Comparison of ENCODE assay signal across 1 cellular context in the genomic region with DNA sequence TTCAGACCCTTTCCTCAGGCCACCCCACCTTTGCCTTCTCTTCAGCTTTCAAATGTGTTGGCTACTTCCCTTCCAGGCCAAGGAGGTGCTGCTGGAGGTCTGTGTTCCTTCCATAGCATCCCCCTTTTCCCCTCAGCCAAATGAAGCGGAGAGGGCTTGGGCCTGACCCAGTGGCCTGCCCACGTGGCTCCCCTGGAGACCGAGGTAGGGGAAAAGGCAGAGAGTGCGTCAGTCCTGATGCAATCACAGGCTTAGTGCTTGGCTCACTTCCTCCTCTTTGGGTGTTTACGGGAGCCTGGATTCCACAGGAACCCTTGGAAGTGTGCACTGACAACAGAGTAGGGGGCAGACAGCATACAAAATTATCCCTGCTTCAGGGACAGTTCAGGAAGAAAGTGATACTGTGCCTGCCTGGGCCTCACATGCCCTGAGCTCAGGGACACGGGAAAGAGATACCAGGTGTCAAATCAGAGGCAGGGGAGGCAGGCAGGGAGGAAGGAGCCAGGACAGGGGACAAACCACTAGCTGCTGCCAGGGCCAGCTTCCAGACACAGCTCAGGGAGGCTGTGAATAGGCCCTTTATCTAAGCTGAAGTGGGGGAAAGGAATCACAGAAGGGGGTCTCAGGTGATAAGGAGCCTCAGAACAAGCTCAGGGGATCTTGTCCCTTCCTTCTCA.
TF ChIP-seq lines count a peak whose summit lies in the region.

No MANE protein-coding gene starts in this region.

TF ChIP-seq in HepG2, 621 proteins besides CTCF, POLR2A, EP300 and RAD21 (continues in another document):
- 0 out of 2 replicates have a peak, but pooled peaks have one; percentile 15 for TF ChIP-seq BCL6 (CRISPR knock-in tag; IDR thresholded peaks at IDR 0.05)
- TF ChIP-seq, protein P1, sequence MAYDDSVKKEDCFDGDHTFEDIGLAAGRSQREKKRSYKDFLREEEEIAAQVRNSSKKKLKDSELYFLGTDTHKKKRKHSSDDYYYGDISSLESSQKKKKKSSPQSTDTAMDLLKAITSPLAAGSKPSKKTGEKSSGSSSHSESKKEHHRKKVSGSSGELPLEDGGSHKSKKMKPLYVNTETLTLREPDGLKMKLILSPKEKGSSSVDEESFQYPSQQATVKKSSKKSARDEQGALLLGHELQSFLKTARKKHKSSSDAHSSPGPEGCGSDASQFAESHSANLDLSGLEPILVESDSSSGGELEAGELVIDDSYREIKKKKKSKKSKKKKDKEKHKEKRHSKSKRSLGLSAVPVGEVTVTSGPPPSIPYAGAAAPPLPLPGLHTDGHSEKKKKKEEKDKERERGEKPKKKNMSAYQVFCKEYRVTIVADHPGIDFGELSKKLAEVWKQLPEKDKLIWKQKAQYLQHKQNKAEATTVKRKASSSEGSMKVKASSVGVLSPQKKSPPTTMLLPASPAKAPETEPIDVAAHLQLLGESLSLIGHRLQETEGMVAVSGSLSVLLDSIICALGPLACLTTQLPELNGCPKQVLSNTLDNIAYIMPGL (CRISPR knock-in tag; IDR thresholded peaks at IDR 0.05; ENCODE audit: borderline replicate concordance in 1 of 2, low read depth in 1 of 2): peak in 1 of 2 experiments; percentile 24; a peak in 1 of 4 replicates
- no peak for TF ChIP-seq ATF7 (IDR thresholded peaks at IDR 0.05)
- peak; percentile 36; the same call in 1 of the 2 replicates for TF ChIP-seq ATF7 (CRISPR knock-in tag; IDR thresholded peaks at IDR 0.05)
- no peak for TF ChIP-seq ZNF558 (CRISPR knock-in tag; IDR thresholded peaks at IDR 0.05; ENCODE audit: borderline replicate concordance)
- TF ChIP-seq NAIF1 (CRISPR knock-in tag; IDR thresholded peaks at IDR 0.05; ENCODE audit: borderline replicate concordance): no peak
- TF ChIP-seq, protein P2, sequence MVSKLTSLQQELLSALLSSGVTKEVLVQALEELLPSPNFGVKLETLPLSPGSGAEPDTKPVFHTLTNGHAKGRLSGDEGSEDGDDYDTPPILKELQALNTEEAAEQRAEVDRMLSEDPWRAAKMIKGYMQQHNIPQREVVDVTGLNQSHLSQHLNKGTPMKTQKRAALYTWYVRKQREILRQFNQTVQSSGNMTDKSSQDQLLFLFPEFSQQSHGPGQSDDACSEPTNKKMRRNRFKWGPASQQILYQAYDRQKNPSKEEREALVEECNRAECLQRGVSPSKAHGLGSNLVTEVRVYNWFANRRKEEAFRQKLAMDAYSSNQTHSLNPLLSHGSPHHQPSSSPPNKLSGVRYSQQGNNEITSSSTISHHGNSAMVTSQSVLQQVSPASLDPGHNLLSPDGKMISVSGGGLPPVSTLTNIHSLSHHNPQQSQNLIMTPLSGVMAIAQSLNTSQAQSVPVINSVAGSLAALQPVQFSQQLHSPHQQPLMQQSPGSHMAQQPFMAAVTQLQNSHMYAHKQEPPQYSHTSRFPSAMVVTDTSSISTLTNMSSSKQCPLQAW (CRISPR knock-in tag; IDR thresholded peaks at IDR 0.05): peak; percentile 62; the same call in 1 of the 2 replicates
- TF ChIP-seq FOXO1 (CRISPR knock-in tag; IDR thresholded peaks at IDR 0.05): 0 out of 2 replicates have a peak, but pooled peaks have one; percentile 22
- TF ChIP-seq FOXA3 (CRISPR knock-in tag; IDR thresholded peaks at IDR 0.05): peak; percentile 64
- TF ChIP-seq MXI1 (IDR thresholded peaks at IDR 0.05; ENCODE audit: borderline replicate concordance, low read depth, low read length): peak; percentile 60; the same call in 1 of the 3 replicates
- TF ChIP-seq, protein P3, sequence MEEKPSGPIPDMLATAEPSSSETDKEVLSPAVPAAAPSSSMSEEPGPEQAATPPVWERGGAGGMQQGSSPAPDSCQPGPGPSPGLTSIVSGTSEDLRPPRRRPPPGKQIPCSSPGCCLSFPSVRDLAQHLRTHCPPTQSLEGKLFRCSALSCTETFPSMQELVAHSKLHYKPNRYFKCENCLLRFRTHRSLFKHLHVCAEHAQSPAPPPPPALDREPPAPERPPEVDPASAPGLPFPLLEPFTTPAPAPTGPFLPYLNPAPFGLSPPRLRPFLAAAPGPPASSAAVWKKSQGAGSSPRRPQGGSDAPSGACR (CRISPR knock-in tag; IDR thresholded peaks at IDR 0.05): no peak
- no peak for TF ChIP-seq ZNF720 (CRISPR knock-in tag; IDR thresholded peaks at IDR 0.05)
- TF ChIP-seq ZNF530 (CRISPR knock-in tag; IDR thresholded peaks at IDR 0.05; ENCODE audit: low read depth): no peak
- TF ChIP-seq, protein P4, sequence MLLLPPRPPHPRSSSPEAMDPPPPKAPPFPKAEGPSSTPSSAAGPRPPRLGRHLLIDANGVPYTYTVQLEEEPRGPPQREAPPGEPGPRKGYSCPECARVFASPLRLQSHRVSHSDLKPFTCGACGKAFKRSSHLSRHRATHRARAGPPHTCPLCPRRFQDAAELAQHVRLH (CRISPR knock-in tag; IDR thresholded peaks at IDR 0.05; ENCODE audit: borderline replicate concordance, low read depth): no peak
- TF ChIP-seq HOXA9 (CRISPR knock-in tag; IDR thresholded peaks at IDR 0.05; ENCODE audit: borderline replicate concordance): no peak
- TF ChIP-seq, protein P5, sequence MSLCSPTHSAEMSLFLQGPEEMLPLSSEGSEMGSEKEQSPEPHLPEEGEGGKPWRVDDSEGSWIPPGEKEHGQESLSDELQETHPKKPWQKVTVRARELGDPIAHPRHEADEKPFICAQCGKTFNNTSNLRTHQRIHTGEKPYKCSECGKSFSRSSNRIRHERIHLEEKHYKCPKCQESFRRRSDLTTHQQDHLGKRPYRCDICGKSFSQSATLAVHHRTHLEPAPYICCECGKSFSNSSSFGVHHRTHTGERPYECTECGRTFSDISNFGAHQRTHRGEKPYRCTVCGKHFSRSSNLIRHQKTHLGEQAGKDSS (CRISPR knock-in tag; IDR thresholded peaks at IDR 0.05; ENCODE audit: borderline replicate concordance, low read depth): peak; percentile 63; the same call in 1 of the 2 replicates
- no peak for TF ChIP-seq FOXP1 (IDR thresholded peaks at IDR 0.05)
- TF ChIP-seq FOXP1 (CRISPR knock-in tag; IDR thresholded peaks at IDR 0.05): peak; percentile 25; the same call in 1 of the 2 replicates
- peak in 1 of 2 experiments; percentile 63; a peak in 1 of 4 replicates for TF ChIP-seq KLF16 (CRISPR knock-in tag; IDR thresholded peaks at IDR 0.05)
- peak; percentile 70; the same call in 1 of the 2 replicates for TF ChIP-seq ZBTB21 (CRISPR knock-in tag; IDR thresholded peaks at IDR 0.05)
- TF ChIP-seq ZNF205 (CRISPR knock-in tag; IDR thresholded peaks at IDR 0.05): 0 out of 2 replicates have a peak, but pooled peaks have one; percentile 42
- TF ChIP-seq, protein P6, sequence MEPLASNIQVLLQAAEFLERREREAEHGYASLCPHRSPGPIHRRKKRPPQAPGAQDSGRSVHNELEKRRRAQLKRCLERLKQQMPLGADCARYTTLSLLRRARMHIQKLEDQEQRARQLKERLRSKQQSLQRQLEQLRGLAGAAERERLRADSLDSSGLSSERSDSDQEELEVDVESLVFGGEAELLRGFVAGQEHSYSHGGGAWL (CRISPR knock-in tag; IDR thresholded peaks at IDR 0.05): peak; percentile 44; the same call in 1 of the 2 replicates
- no peak for TF ChIP-seq GABPA (IDR thresholded peaks at IDR 0.05; ENCODE audit: low read depth, low read length)
- peak; percentile 51; the same call in 1 of the 2 replicates for TF ChIP-seq GABPA (CRISPR knock-in tag; IDR thresholded peaks at IDR 0.05; ENCODE audit: low read depth)
- 0 out of 2 replicates have a peak, but pooled peaks have one; percentile 57 for TF ChIP-seq MEIS2 (CRISPR knock-in tag; IDR thresholded peaks at IDR 0.05)
- TF ChIP-seq, protein P7, sequence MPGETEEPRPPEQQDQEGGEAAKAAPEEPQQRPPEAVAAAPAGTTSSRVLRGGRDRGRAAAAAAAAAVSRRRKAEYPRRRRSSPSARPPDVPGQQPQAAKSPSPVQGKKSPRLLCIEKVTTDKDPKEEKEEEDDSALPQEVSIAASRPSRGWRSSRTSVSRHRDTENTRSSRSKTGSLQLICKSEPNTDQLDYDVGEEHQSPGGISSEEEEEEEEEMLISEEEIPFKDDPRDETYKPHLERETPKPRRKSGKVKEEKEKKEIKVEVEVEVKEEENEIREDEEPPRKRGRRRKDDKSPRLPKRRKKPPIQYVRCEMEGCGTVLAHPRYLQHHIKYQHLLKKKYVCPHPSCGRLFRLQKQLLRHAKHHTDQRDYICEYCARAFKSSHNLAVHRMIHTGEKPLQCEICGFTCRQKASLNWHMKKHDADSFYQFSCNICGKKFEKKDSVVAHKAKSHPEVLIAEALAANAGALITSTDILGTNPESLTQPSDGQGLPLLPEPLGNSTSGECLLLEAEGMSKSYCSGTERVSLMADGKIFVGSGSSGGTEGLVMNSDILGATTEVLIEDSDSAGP (CRISPR knock-in tag; IDR thresholded peaks at IDR 0.05; ENCODE audit: borderline replicate concordance): peak; percentile 42; the same call in 1 of the 2 replicates
- 0 out of 2 replicates have a peak, but pooled peaks have one; percentile 17 for TF ChIP-seq MEIS1 (CRISPR knock-in tag; IDR thresholded peaks at IDR 0.05; ENCODE audit: borderline replicate concordance)
- TF ChIP-seq, protein P8, sequence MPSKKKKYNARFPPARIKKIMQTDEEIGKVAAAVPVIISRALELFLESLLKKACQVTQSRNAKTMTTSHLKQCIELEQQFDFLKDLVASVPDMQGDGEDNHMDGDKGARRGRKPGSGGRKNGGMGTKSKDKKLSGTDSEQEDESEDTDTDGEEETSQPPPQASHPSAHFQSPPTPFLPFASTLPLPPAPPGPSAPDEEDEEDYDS (CRISPR knock-in tag; IDR thresholded peaks at IDR 0.05): peak; percentile 61
- no peak; the same call in 1 of the 2 replicates for TF ChIP-seq KMT2B (CRISPR knock-in tag; IDR thresholded peaks at IDR 0.05)
- no peak for TF ChIP-seq FOXC1 (CRISPR knock-in tag; IDR thresholded peaks at IDR 0.05; ENCODE audit: borderline replicate concordance)
- TF ChIP-seq, protein P9, sequence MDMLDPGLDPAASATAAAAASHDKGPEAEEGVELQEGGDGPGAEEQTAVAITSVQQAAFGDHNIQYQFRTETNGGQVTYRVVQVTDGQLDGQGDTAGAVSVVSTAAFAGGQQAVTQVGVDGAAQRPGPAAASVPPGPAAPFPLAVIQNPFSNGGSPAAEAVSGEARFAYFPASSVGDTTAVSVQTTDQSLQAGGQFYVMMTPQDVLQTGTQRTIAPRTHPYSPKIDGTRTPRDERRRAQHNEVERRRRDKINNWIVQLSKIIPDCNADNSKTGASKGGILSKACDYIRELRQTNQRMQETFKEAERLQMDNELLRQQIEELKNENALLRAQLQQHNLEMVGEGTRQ (IDR thresholded peaks at IDR 0.05; ENCODE audit: low read depth, low read length): peak; percentile 35; the same call in 1 of the 2 replicates
- TF ChIP-seq, protein P9 (CRISPR knock-in tag; IDR thresholded peaks at IDR 0.05; ENCODE audit: borderline replicate concordance): peak; percentile 48; the same call in 1 of the 2 replicates
- no peak for TF ChIP-seq RFXANK (CRISPR knock-in tag; IDR thresholded peaks at IDR 0.05)
- peak; percentile 66; the same call in 1 of the 2 replicates for TF ChIP-seq ZNF350 (CRISPR knock-in tag; IDR thresholded peaks at IDR 0.05; ENCODE audit: borderline replicate concordance, low read depth)
- TF ChIP-seq ZBTB42 (CRISPR knock-in tag; IDR thresholded peaks at IDR 0.05): no peak
- peak; percentile 58 for TF ChIP-seq ELF1 (CRISPR knock-in tag; IDR thresholded peaks at IDR 0.05)
- TF ChIP-seq MIER2 (CRISPR knock-in tag; IDR thresholded peaks at IDR 0.05): 0 out of 2 replicates have a peak, but pooled peaks have one; percentile 25
- TF ChIP-seq ZSCAN22 (CRISPR knock-in tag; IDR thresholded peaks at IDR 0.05): no peak
- no peak for TF ChIP-seq CREM (IDR thresholded peaks at IDR 0.05)
- no peak for TF ChIP-seq CREM (CRISPR knock-in tag; IDR thresholded peaks at IDR 0.05)
- TF ChIP-seq, protein P10, sequence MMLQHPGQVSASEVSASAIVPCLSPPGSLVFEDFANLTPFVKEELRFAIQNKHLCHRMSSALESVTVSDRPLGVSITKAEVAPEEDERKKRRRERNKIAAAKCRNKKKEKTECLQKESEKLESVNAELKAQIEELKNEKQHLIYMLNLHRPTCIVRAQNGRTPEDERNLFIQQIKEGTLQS (CRISPR knock-in tag; IDR thresholded peaks at IDR 0.05): peak; percentile 73
- no peak for TF ChIP-seq ZC3H4 (CRISPR knock-in tag; IDR thresholded peaks at IDR 0.05; ENCODE audit: borderline replicate concordance)
- peak; percentile 27; the same call in 1 of the 2 replicates for TF ChIP-seq ZNF3 (CRISPR knock-in tag; IDR thresholded peaks at IDR 0.05)
- TF ChIP-seq TGIF2 (CRISPR knock-in tag; IDR thresholded peaks at IDR 0.05): 0 out of 2 replicates have a peak, but pooled peaks have one; percentile 17
- TF ChIP-seq ZNF510 (CRISPR knock-in tag; IDR thresholded peaks at IDR 0.05; ENCODE audit: low read depth): 0 out of 2 replicates have a peak, but pooled peaks have one; percentile 27
- peak; percentile 66 for TF ChIP-seq GATAD2A (CRISPR knock-in tag; IDR thresholded peaks at IDR 0.05)
- TF ChIP-seq SMC3 (IDR thresholded peaks at IDR 0.05; ENCODE audit: low read length): peak; percentile 8; the same call in 1 of the 2 replicates
- TF ChIP-seq CREB1 (IDR thresholded peaks at IDR 0.05): 0 out of 2 replicates have a peak, but pooled peaks have one; percentile 35
- TF ChIP-seq CREB1 (CRISPR knock-in tag; IDR thresholded peaks at IDR 0.05): peak; percentile 68
- peak; percentile 42; the same call in 1 of the 2 replicates for TF ChIP-seq RCOR2 (CRISPR knock-in tag; IDR thresholded peaks at IDR 0.05)
- no peak for TF ChIP-seq ARID2 (CRISPR knock-in tag; IDR thresholded peaks at IDR 0.05; ENCODE audit: borderline replicate concordance)
- peak; percentile 85; the same call in 1 of the 2 replicates for TF ChIP-seq CEBPB (IDR thresholded peaks at IDR 0.05; ENCODE audit: borderline replicate concordance, low read depth, low read length)
- TF ChIP-seq, protein P11, sequence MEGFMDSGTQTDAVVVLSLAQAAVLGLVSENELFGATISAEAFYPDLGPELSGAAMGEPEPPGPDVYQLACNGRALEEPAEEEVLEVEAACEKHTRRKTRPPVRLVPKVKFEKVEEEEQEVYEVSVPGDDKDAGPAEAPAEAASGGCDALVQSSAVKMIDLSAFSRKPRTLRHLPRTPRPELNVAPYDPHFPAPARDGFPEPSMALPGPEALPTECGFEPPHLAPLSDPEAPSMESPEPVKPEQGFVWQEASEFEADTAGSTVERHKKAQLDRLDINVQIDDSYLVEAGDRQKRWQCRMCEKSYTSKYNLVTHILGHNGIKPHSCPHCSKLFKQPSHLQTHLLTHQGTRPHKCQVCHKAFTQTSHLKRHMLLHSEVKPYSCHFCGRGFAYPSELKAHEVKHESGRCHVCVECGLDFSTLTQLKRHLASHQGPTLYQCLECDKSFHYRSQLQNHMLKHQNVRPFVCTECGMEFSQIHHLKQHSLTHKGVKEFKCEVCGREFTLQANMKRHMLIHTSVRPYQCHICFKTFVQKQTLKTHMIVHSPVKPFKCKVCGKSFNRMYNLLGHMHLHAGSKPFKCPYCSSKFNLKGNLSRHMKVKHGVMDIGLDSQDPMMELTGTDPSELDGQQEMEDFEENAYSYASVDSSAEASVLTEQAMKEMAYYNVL (CRISPR knock-in tag; IDR thresholded peaks at IDR 0.05; ENCODE audit: borderline replicate concordance): no peak
